In the genomic region with DNA sequence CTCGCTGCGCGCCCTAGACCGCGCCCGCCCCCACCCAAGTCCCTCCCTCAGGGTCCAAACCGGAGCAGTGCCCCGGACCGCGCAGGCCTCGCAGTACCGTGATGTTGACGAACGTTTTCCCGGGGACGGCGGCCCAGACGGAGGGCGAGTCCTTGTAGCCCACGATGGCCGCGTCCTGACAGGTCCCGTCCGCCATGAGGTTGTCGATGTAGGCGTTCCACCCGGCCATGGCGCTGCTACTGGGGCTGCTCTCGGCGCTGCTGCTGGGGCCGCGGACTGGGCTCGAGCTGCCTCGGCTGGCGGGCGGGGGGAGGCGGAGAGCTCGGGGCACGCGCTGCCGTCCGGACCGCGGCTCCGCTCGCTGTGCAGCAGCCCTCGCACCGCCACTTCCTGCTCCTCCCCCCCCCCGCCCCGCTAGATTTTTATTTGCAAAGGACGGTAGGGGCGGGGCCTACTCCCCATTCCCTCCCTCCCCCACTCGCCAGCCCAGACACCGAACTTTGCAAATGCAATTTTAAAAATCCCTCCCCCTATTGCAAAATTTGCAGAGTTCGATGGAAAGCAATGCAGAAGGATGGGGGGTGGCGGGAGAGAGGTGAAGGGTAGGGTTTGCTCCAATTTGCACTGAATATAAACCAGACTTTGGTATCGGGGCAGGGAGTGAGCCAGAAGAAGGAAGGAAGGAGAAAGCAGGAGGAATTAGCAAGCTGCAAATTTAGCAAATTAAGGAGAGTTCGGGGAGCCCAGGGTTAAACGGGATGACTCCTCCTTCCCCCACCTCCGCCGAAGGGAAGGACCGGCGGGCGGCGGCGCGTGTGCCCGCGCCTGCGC, we compare ENCODE assay signal across 8 cellular contexts. TPM values are rescaled to one million over a fixed set of nuclear protein-coding genes. Genes with fewer than 3 reads are reported as not detected.
DNase-seq lines count a peak whose midpoint lies in the region; ATAC-seq, FAIRE-seq and TF ChIP-seq lines count a peak whose summit lies in the region.

Gene PFN1 (minus strand): TSS at position 365 of the 831 bp plus-strand sequence. CDS start 136 bp downstream, at position 229.

- in situ Hi-C loops in IMR-90 (cut with MboI; ENCODE audit: low sequenced_read_pairs), result no loop called here

- TF ChIP-seq CTCF in A549 (IDR thresholded peaks at IDR 0.05), result no peak
- no peak for TF ChIP-seq CTCF in IMR-90 (conservative IDR thresholded peaks at IDR 0.05; ENCODE audit: low read depth, low read length)
- peak in 2 of 6 experiments; percentile 3 to 9 for TF ChIP-seq CTCF in Peyer's patch (IDR thresholded peaks at IDR 0.05)

- H3K27me3 ChIP-seq in IMR-90 (ENCODE audit: control insufficient read depth, insufficient read depth, low read length) (no peaks in the 10 kb centered on the region), Peyer's patch (no peaks in the 10 kb centered on the region), muscle layer of colon (ENCODE audit: control insufficient read depth in 1 of 2, insufficient read depth in 2 of 2, low read length in 2 of 2) (no peaks in the 10 kb centered on the region)

- CTCF ChIA-PET in A549 (lab: Yijun Ruan, JAX) (interaction anchor here (0.6 to 1.9 kb wide), 5 partner anchors 16 to 40 kb away, joined by 3 to 7 read pairs (median 3); partner anchors contain the start of genes CAMTA2 and SPAG7), IMR-90 (lab: Yijun Ruan, JAX) (no interaction called here)

- H3K9ac ChIP-seq in IMR-90 (ENCODE audit: low read depth, low read length) (peak within 1 kb of the TSS; percentile 97), muscle layer of colon (ENCODE audit: low read length) (peak within 1 kb of the TSS; percentile 86)

- H3K27ac ChIP-seq in A549 (peak within 1 kb of the TSS; percentile 99), IMR-90 (ENCODE audit: insufficient read depth, low read length) (peak within 1 kb of the TSS; percentile 96), Peyer's patch (peak within 1 kb of the TSS; percentile 96 to 99 (median 98)), muscle layer of colon (ENCODE audit: low read depth, low read length) (peak within 1 kb of the TSS; percentile 100)

- H4K20me1 ChIP-seq in IMR-90 (ENCODE audit: insufficient read depth, low read length), result peaks cover 51% of the 10 kb centered on the region

- peak within 1 kb of the TSS; percentile 98 for H2BK5ac ChIP-seq in IMR-90 (ENCODE audit: low read depth, low read length, poor library complexity, severe bottlenecking)

- H4K5ac ChIP-seq in IMR-90 (ENCODE audit: low read depth, low read length), result peak within 1 kb of the TSS; percentile 81

- peak within 1 kb of the TSS; percentile 99 for H3K4ac ChIP-seq in IMR-90 (ENCODE audit: low read depth, low read length)

- peak within 1 kb of the TSS; percentile 94 for H2BK20ac ChIP-seq in IMR-90 (ENCODE audit: low read depth, low read length)

- H3K4me1 ChIP-seq in A549 (peaks cover 54% of the 10 kb centered on the region), IMR-90 (ENCODE audit: control insufficient read depth, insufficient read depth, low read length) (peaks cover 33% of the 10 kb centered on the region), Peyer's patch (peaks cover 4 to 45% (median 34%) of the 10 kb centered on the region in 4 donors), muscle layer of colon (ENCODE audit: insufficient read depth, low read length) (peaks cover 48% of the 10 kb centered on the region)

- H3K14ac ChIP-seq in IMR-90 (replicated peaks; ENCODE audit: low read depth, low read length), result peak within 1 kb of the TSS; percentile 100

- H2BK15ac ChIP-seq in IMR-90 (ENCODE audit: low read depth, low read length), result peak within 1 kb of the TSS; percentile 91; the same call in 1 of the 3 replicates

- H3K4me2 ChIP-seq in A549, result peak within 1 kb of the TSS; percentile 99
- H3K4me2 ChIP-seq in IMR-90 (ENCODE audit: low read depth, low read length), result peak within 1 kb of the TSS; percentile 88

- ATAC-seq in A549 (peak; percentile 28 to 44), GM18867 (IDR thresholded peaks at IDR 0.05; ENCODE audit: unreplicated experiment) (peak; percentile 19), IMR-90 (ENCODE audit: low read depth) (peak; percentile 63), esophagus mucosa (peak; percentile 71)

- POLR2A ChIA-PET in A549 (lab: Yijun Ruan, JAX) (interaction anchor here (0.9 to 5.3 kb wide), 8 partner anchors 8 to 238 kb away, joined by 3 to 68 read pairs (median 6); partner anchors contain the start of genes ARRB2, INCA1, KIF1C and RNF167), IMR-90 (lab: Charles Lee; ENCODE audit: unreplicated experiment) (interaction anchor here (0.6 to 3.5 kb wide), 5 partner anchors 8 to 82 kb away, joined by 3 to 19 read pairs (median 7); partner anchors contain the start of genes KIF1C and SPAG7)

- FAIRE-seq in A549 (lab: Jason Lieb, UNC), result no peak

- peak within 1 kb of the TSS; percentile 95 to 99 for H4K8ac ChIP-seq in IMR-90 (ENCODE audit: low read depth in 2 of 2, low read length in 2 of 2)

- TF ChIP-seq EP300 in A549 (IDR thresholded peaks at IDR 0.05), result no peak

- peak within 1 kb of the TSS; percentile 100 for H2AK9ac ChIP-seq in IMR-90 (replicated peaks; ENCODE audit: low read depth, low read length, poor library complexity)

- TF ChIP-seq POLR2A in A549 (IDR thresholded peaks at IDR 0.05; ENCODE audit: low read length) (peak; percentile 94), IMR-90 (IDR thresholded peaks at IDR 0.05; ENCODE audit: low read depth, low read length) (peak; percentile 92), Peyer's patch (IDR thresholded peaks at IDR 0.05) (peak; percentile 97)

- WGBS in A549 (ENCODE audit: missing lambda C conversion rate), result under 1% methylated on average over 58 of the region's 70 CpGs
- WGBS in IMR-90 (ENCODE audit: extremely low coverage in 2 of 2, insufficient read length in 1 of 2), 2 experiments, result 0% methylated on average over 13 of the region's 70 CpGs; no CpG with 5 or more reads in 1 of the 2 experiments

- no TSS peak for BruUV-seq in IMR-90 (replicated peaks; lab: Mats Ljungman, UMichigan)

- H2AFZ ChIP-seq in IMR-90 (replicated peaks; ENCODE audit: low read length, poor library complexity), result peak within 1 kb of the TSS; percentile 85

- intact Hi-C loops in IMR-90 (cut with micrococcal nuclease), result loop anchor here (1.0 kb wide), 2 partner anchors 19 to 39 kb away; partner anchors contain the start of genes CAMTA2 and SPAG7

- peak within 1 kb of the TSS; percentile 95 for H4K91ac ChIP-seq in IMR-90 (ENCODE audit: insufficient read depth, low read depth, low read length)

- H3K56ac ChIP-seq in IMR-90 (ENCODE audit: extremely low read depth, insufficient read depth, low read length), result peak within 1 kb of the TSS; percentile 98

- TF ChIP-seq RAD21 in A549 (conservative IDR thresholded peaks at IDR 0.05 in 1 of 2, IDR thresholded peaks at IDR 0.05 in 1 of 2) (no peak), IMR-90 (IDR thresholded peaks at IDR 0.05; ENCODE audit: low read length) (no peak)

- peaks cover 17 to 39% of the 10 kb centered on the region in 2 experiments; a peak in 3 of 4 replicates for H3K79me1 ChIP-seq in IMR-90 (ENCODE audit: low read depth in 1 of 2, low read length in 2 of 2)

- H3K36me3 ChIP-seq in IMR-90 (ENCODE audit: control insufficient read depth, insufficient read depth, low read length) (peaks cover 30% of the 10 kb centered on the region), Peyer's patch (peaks cover 0 to 31% (median 0%) of the 10 kb centered on the region in 3 donors), muscle layer of colon (ENCODE audit: insufficient read depth, low read length) (peaks cover 34% of the 10 kb centered on the region)

- H3K18ac ChIP-seq in IMR-90 (ENCODE audit: low read depth, low read length), result peak within 1 kb of the TSS; percentile 88

- H3K23ac ChIP-seq in IMR-90 (ENCODE audit: low read depth, low read length), result peak within 1 kb of the TSS; percentile 94

- H3K9me3 ChIP-seq in A549 (no peaks in the 10 kb centered on the region), IMR-90 (ENCODE audit: control insufficient read depth, insufficient read depth, low read length) (no peaks in the 10 kb centered on the region), Peyer's patch (no peaks in the 10 kb centered on the region), muscle layer of colon (ENCODE audit: low read length) (no peaks in the 10 kb centered on the region)

- DNase-seq in A549 (ENCODE audit: low read depth in 1 of 2, low spot score in 1 of 2), result peak; percentile 95 to 98
- DNase-seq in IMR-90, result peak; percentile 91
- peak; percentile 93 to 97 (median 96) for DNase-seq in Peyer's patch
- peak; percentile 89 to 94 for DNase-seq in activated T-cell treated with anti-CD3 and anti-CD28 coated beads, Interleukin-2, amount 50 U/mL, for 48 hours
- peak; percentile 94 for DNase-seq in stimulated activated CD8-positive, alpha-beta memory T cell treated with anti-CD3 and anti-CD28 coated beads, Interleukin-4, amount 100 ng/mL, for 48 hours

- H3K9me1 ChIP-seq in IMR-90 (ENCODE audit: insufficient read depth, low read length), result peaks cover 22% of the 10 kb centered on the region; the same call in 1 of the 2 replicates

- H2BK120ac ChIP-seq in IMR-90 (ENCODE audit: low read depth, low read length), result peak within 1 kb of the TSS; percentile 95

- dilution Hi-C loops in IMR-90 (cut with HindIII; ENCODE audit: low sequenced_read_pairs, unreplicated experiment), result no loop called here

- peak within 1 kb of the TSS; percentile 98 for H3K4me3 ChIP-seq in A549
- H3K4me3 ChIP-seq in IMR-90 (ENCODE audit: insufficient read depth, low read depth, low read length), result peak within 1 kb of the TSS; percentile 98
- H3K4me3 ChIP-seq in Peyer's patch, result peak within 1 kb of the TSS; percentile 95 to 100 (median 98)
- H3K4me3 ChIP-seq in muscle layer of colon (ENCODE audit: low read depth in 1 of 2, low read length in 2 of 2), result peak within 1 kb of the TSS; percentile 72 to 95

- peak within 1 kb of the TSS; percentile 99 for H2AK5ac ChIP-seq in IMR-90 (ENCODE audit: low read depth, low read length)

TF ChIP-seq in A549, 52 proteins besides CTCF, POLR2A, EP300 and RAD21 (continues in another document):
- no peak for TF ChIP-seq EHF (CRISPR knock-in tag; IDR thresholded peaks at IDR 0.05)

TF ChIP-seq in IMR-90, 13 proteins besides CTCF, POLR2A, EP300 and RAD21 (continues in another document):
- TF ChIP-seq RFX5 (IDR thresholded peaks at IDR 0.05; ENCODE audit: low read depth, low read length), result 0 out of 2 replicates have a peak, but pooled peaks have one; percentile 5
- no peak for TF ChIP-seq RCOR1 (IDR thresholded peaks at IDR 0.05; ENCODE audit: insufficient replicate concordance, low read length)
- no peak for TF ChIP-seq NFE2L2 (IDR thresholded peaks at IDR 0.05; ENCODE audit: low read depth, low read length)

RNA-seq across cellular contexts. Expression of gene PFN1, which starts in this region (rescaled TPM):
- polyA plus RNA-seq in A549 (2011; rRNA removed) (1,417 and 1,732 TPM in 2 replicates), A549 (2017; fragmentation: RNase III; extraction: RNeasy Plus Mini Kit Qiagen cat#74134 plus additional on column Dnase treatment) (3,195 to 3,341 TPM (median 3,230 TPM) in 3 replicates), IMR-90 (2012; rRNA removed) (1,671 and 2,152 TPM in 2 replicates)
- polyA plus RNA-seq in A549 (2012; cell fraction: cytosol; rRNA removed), result 3,514 and 3,904 TPM in 2 replicates
- polyA plus RNA-seq in A549 (2012; cell fraction: nucleus; rRNA removed), result 1,698 and 2,342 TPM in 2 replicates
- 1,279 and 1,360 TPM in 2 replicates for polyA minus RNA-seq in A549 (2011; rRNA and poly(A)+ RNA removed)
- total RNA-seq in IMR-90 (2012; rRNA removed) (348 and 432 TPM in 2 replicates), Peyer's patch (1,000 to 10,000 TPM in 1 of 4 donors, 100 to 1,000 TPM in 3; 530 to 1,064 (median 855) TPM), esophagus mucosa (455 TPM)
- polyA plus RNA-seq in IMR-90 (2012; cell fraction: cytosol; rRNA removed), result 2,723 and 2,770 TPM in 2 replicates
- polyA plus RNA-seq in IMR-90 (2012; cell fraction: nucleus; rRNA removed; ENCODE audit: low replicate concordance), result 690 and 857 TPM in 2 replicates

Comparison
In these comparisons a context has a peak if more than half of its experiments do, and no peak if none do; other contexts are left out.
1. Peak in every context shown above with its lines: DNase-seq, ATAC-seq, H3K4me3 ChIP-seq and H3K27ac ChIP-seq.
2. ATAC-seq: peak in every context shown above with its lines; median percentile 71 in esophagus mucosa; 63 in IMR-90; 36 in A549; 19 in GM18867.